8 cellular contexts compared by ENCODE assay signal in genomic region chr17:77332034-77332971, GRCh38.
DNase-seq lines count a peak whose midpoint lies in the region; TF ChIP-seq lines count a peak whose summit lies in the region.

No MANE protein-coding gene starts in this region.

- 74% methylated on average over 13 of the region's 13 CpGs for WGBS in mammary epithelial cell (ENCODE audit: low coverage, missing lambda C conversion rate)
- no CpG with 5 or more reads among the region's 13 CpGs for WGBS in trophoblast cell (ENCODE audit: extremely low coverage, insufficient coverage, insufficient read length)

- H3K4me1 ChIP-seq in mammary epithelial cell (ENCODE audit: insufficient read depth, low read length): peaks cover 50% of the 10 kb centered on the region
- H3K4me1 ChIP-seq in trophoblast cell (ENCODE audit: control insufficient read depth in 1 of 2, insufficient read depth in 2 of 2, low read length in 2 of 2): peaks cover 2 to 8% of the 10 kb centered on the region in 2 experiments

- peaks cover 95% of the 10 kb centered on the region for H3K79me2 ChIP-seq in mammary epithelial cell (ENCODE audit: insufficient read depth, low read length)
- peaks cover 2% of the 10 kb centered on the region for H3K79me2 ChIP-seq in trophoblast cell (ENCODE audit: control insufficient read depth, insufficient read depth, low read length, poor library complexity)

- H3K27ac ChIP-seq in mammary epithelial cell (ENCODE audit: insufficient read depth, low read depth, low read length): peak overlapping the region; percentile 36
- H3K27ac ChIP-seq in trophoblast cell (ENCODE audit: low read depth, low read length): no peak overlapping the region

- no peaks in the 10 kb centered on the region for H3K27me3 ChIP-seq in mammary epithelial cell (ENCODE audit: insufficient read depth, low read length)
- no peaks in the 10 kb centered on the region for H3K27me3 ChIP-seq in trophoblast cell (ENCODE audit: insufficient read depth, low read length)

- no peak overlapping the region for H3K14ac ChIP-seq in trophoblast cell (ENCODE audit: low read length)

- no peak overlapping the region for H4K8ac ChIP-seq in trophoblast cell (ENCODE audit: low read depth, low read length)

- peaks cover 10% of the 10 kb centered on the region for H3K36me3 ChIP-seq in mammary epithelial cell (ENCODE audit: insufficient read depth, low read length)
- H3K36me3 ChIP-seq in trophoblast cell (ENCODE audit: control insufficient read depth in 1 of 2, insufficient read depth in 2 of 2, low read length in 2 of 2): no peaks in the 10 kb centered on the region

- TF ChIP-seq CTCF in GM12875 (IDR thresholded peaks at IDR 0.05; ENCODE audit: borderline replicate concordance, insufficient read depth, low read depth, low read length): no peak
- no peak for TF ChIP-seq CTCF in mammary epithelial cell (conservative IDR thresholded peaks at IDR 0.05 in 1 of 2, IDR thresholded peaks at IDR 0.05 in 1 of 2; ENCODE audit: extremely low read depth in 1 of 2, insufficient read depth in 1 of 2, low read depth in 1 of 2, low read length in 2 of 2)

- in situ Hi-C loops in mammary epithelial cell (cut with MboI; ENCODE audit: low sequenced_read_pairs in 2 of 2): no loop called here

- BruUV-seq in mammary epithelial cell (replicated peaks; lab: Mats Ljungman, UMichigan): no TSS peak

- H3K9me3 ChIP-seq in mammary epithelial cell (replicated peaks; ENCODE audit: insufficient read depth, low read length) (peaks cover 1% of the 10 kb centered on the region), trophoblast cell (ENCODE audit: insufficient read depth, low read depth, low read length) (no peaks in the 10 kb centered on the region)

- dilution Hi-C loops in mammary epithelial cell (cut with HindIII; ENCODE audit: low sequenced_read_pairs): no loop called here

- no peak overlapping the region for H4K12ac ChIP-seq in trophoblast cell (ENCODE audit: low read depth, low read length)

- H3K4ac ChIP-seq in trophoblast cell (ENCODE audit: low read depth, low read length): no peak overlapping the region

- no peak overlapping the region for H2AFZ ChIP-seq in mammary epithelial cell (ENCODE audit: low read depth, low read length)
- H2AFZ ChIP-seq in trophoblast cell (ENCODE audit: insufficient read depth, low read length, poor library complexity): no peak overlapping the region

- no peak overlapping the region for H3K23ac ChIP-seq in trophoblast cell (ENCODE audit: low read length)

- no peak overlapping the region for H3K9ac ChIP-seq in mammary epithelial cell (ENCODE audit: insufficient read depth, low read length)
- no peak overlapping the region for H3K9ac ChIP-seq in trophoblast cell (ENCODE audit: low read length)

- peak overlapping the region; percentile 14 for H3K4me3 ChIP-seq in GM12875 (ENCODE audit: low read depth, low read length)
- no peak overlapping the region for H3K4me3 ChIP-seq in mammary epithelial cell (replicated peaks in 1 of 3; ENCODE audit: insufficient read depth in 1 of 3, low read depth in 2 of 3, low read length in 3 of 3)
- no peak overlapping the region for H3K4me3 ChIP-seq in trophoblast cell (ENCODE audit: low read depth, low read length)

- H2AK5ac ChIP-seq in trophoblast cell (ENCODE audit: low read length): no peak overlapping the region

- peaks cover 2% of the 10 kb centered on the region for H3K79me1 ChIP-seq in trophoblast cell (ENCODE audit: low read length)

- no peak overlapping the region for H3K18ac ChIP-seq in trophoblast cell (ENCODE audit: low read length)

- H2BK120ac ChIP-seq in trophoblast cell (ENCODE audit: insufficient read depth, low read length, poor library complexity): no peak overlapping the region

- intact Hi-C loops in mammary epithelial cell (cut with micrococcal nuclease): loop anchor here (10.0 kb wide), 1 partner anchor 682 kb away; no protein-coding TSS in a partner anchor

- peak overlapping the region; percentile 5 for H3K4me2 ChIP-seq in mammary epithelial cell (ENCODE audit: insufficient read depth, low read depth, low read length)
- no peak overlapping the region for H3K4me2 ChIP-seq in trophoblast cell (ENCODE audit: low read length)

- no peak overlapping the region for H2BK5ac ChIP-seq in trophoblast cell (ENCODE audit: low read depth, low read length, poor library complexity)

- DNase-seq in RPMI8226 (peak; percentile 74), mammary epithelial cell (no peak), trophoblast cell (peak; percentile 43 to 73), mucosa of gallbladder (ENCODE audit: low spot score) (no peak), NCI-H1417 (lab: John Stamatoyannopoulos, UW) (no peak), hypothalamus (lab: John Stamatoyannopoulos, UW) (no peak), C1 segment of cervical spinal cord (lab: John Stamatoyannopoulos, UW) (no peak)

- H4K91ac ChIP-seq in trophoblast cell (ENCODE audit: low read depth, low read length): peak overlapping the region; percentile 24

- H4K20me1 ChIP-seq in mammary epithelial cell (ENCODE audit: insufficient read depth, low read length): peaks cover 26% of the 10 kb centered on the region

- CTCF ChIA-PET in mammary epithelial cell (lab: Charles Lee; ENCODE audit: low non-redundant PET): interaction anchor here (0.6 to 0.7 kb wide), 2 partner anchors 8 to 118 kb away, joined by 6 read pairs; no protein-coding TSS in a partner anchor

- H2BK12ac ChIP-seq in trophoblast cell (ENCODE audit: low read length): no peak overlapping the region

Comparison
In these comparisons a context has a peak if more than half of its experiments do, and no peak if none do; other contexts are left out.
1. DNase-seq: peak in RPMI8226 (single experiment) and trophoblast cell (2 of 2); none in mammary epithelial cell (single experiment), mucosa of gallbladder (single experiment), NCI-H1417 (0 of 3), hypothalamus (0 of 51) and C1 segment of cervical spinal cord (0 of 14).